In genomic region chr4:124810814-124811213, GRCh38 we compare ENCODE assay signal across 1 cellular context.
A peak's percentile ranks its signal among the peaks of the same experiment; 100 is the strongest.
TF ChIP-seq lines count a peak whose summit lies in the region.

No MANE protein-coding gene starts in this region.

TF ChIP-seq in H1, 55 proteins besides CTCF, POLR2A, EP300 and RAD21:
- TF ChIP-seq HDAC2 (IDR thresholded peaks at IDR 0.05; ENCODE audit: borderline replicate concordance in 1 of 2, low read depth in 2 of 2, low read length in 2 of 2): 0 out of 4 replicates have a peak, but pooled peaks of 1 of the 2 experiments have one; percentile 27
- TF ChIP-seq SP1 (IDR thresholded peaks at IDR 0.05; ENCODE audit: low read depth, low read length): peak; percentile 42; the same call in 1 of the 2 replicates
- TF ChIP-seq TBP (IDR thresholded peaks at IDR 0.05; ENCODE audit: low read depth, low read length): no peak
- TF ChIP-seq KDM1A (IDR thresholded peaks at IDR 0.05; ENCODE audit: borderline replicate concordance, low read length): no peak
TF ChIP-seq in H1: peak in this region for 2.
